10 cellular contexts compared by ENCODE assay signal in the genomic region with DNA sequence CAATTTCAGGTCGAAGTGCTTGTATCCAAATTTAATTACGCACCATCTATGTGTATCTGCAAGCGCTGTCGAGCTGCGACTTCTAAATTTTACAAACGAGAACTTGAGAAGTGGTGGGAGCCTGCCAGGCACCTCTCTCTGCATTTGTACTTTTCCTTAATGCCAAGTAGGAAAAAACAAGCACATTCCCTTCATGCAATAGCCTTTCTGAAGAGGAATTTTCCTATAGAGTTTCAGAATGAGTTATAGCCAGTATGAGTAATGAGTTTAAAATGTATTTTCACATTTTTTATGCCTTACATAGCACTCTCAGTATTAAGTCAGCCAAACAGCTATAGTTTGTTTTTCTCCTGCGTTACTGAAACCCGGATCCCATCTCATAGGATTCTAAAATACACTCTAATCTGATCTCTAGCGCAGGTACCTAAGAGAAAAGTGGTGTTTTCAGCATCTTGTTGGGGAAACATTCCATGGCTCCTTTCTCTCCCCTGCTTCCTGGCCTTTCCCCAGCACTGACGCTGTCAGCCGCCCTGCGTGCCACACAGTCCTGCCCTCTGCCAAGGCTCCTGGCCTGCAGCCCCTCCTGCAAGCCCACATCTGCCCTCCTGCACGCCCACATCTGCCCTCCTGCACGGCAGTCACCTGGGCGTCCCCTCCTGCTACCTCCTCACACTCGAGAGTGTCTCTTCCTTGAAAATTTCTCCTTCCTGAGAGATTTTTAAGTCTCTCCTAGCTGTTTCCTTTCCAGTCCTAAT.
DNase-seq lines count a peak whose midpoint lies in the region; ATAC-seq and TF ChIP-seq lines count a peak whose summit lies in the region.
"Had no signal": no experiment of that assay in that cellular context is flagged by ENCODE, and none has a peak within 500 bp of the region (broad histone marks: within the 10 kb centered on the region; RNA-seq: fewer than 3 reads in every experiment).

No MANE protein-coding gene starts in this region.

- H3K36me3 ChIP-seq in breast epithelium (no peaks in the 10 kb centered on the region), thymus (ENCODE audit: control insufficient read depth, insufficient read depth) (no peaks in the 10 kb centered on the region)

- no peak overlapping the region for H3K4me3 ChIP-seq in breast epithelium
- no peak overlapping the region for H3K4me3 ChIP-seq in thymus (ENCODE audit: low read length)

- H3K27ac ChIP-seq in breast epithelium = peak overlapping the region; percentile 42 to 63
- peak overlapping the region; percentile 52 for H3K27ac ChIP-seq in thymus (ENCODE audit: low read depth)

- DNase-seq in HT1080 (ENCODE audit: low read depth) = peak; percentile 91
- no peak for DNase-seq in breast epithelium (ENCODE audit: low spot score in 2 of 2)
- peak; percentile 79 for DNase-seq in kidney glomerular epithelial cell (lab: John Stamatoyannopoulos, UW)
- no peak for DNase-seq in NCI-H1436 (lab: John Stamatoyannopoulos, UW)
- DNase-seq: activated CD4-positive, CD25-positive, alpha-beta regulatory T cell treated with anti-CD3 and anti-CD28 coated beads, Interleukin-2, amount 50 U/mL, for 72 hours; NCI-H2029 had no signal

- ATAC-seq in HG03280 (IDR thresholded peaks at IDR 0.05; ENCODE audit: unreplicated experiment) (no peak), HG03196 (IDR thresholded peaks at IDR 0.05; ENCODE audit: unreplicated experiment) (no peak), GM19455 (IDR thresholded peaks at IDR 0.05; ENCODE audit: unreplicated experiment) (no peak)

- no peak for TF ChIP-seq CTCF in breast epithelium (IDR thresholded peaks at IDR 0.05)

- TF ChIP-seq POLR2A in breast epithelium (IDR thresholded peaks at IDR 0.05) = no peak

- WGBS in thymus = 88% methylated on average over 16 of the region's 16 CpGs

- H3K27me3 ChIP-seq in breast epithelium = no peaks in the 10 kb centered on the region
- no peaks in the 10 kb centered on the region for H3K27me3 ChIP-seq in thymus (ENCODE audit: control insufficient read depth, insufficient read depth)

- H3K4me1 ChIP-seq in breast epithelium (no peaks in the 10 kb centered on the region), thymus (ENCODE audit: control insufficient read depth, insufficient read depth, low read length) (no peaks in the 10 kb centered on the region)

- intact Hi-C loops in breast epithelium (cut with DNase I; ENCODE audit: low total_unique reads) = no loop called here

- H3K9me3 ChIP-seq in breast epithelium (no peaks in the 10 kb centered on the region), thymus (ENCODE audit: control insufficient read depth) (no peaks in the 10 kb centered on the region)

Comparison
In these comparisons a context has a peak if more than half of its experiments do, and no peak if none do; other contexts are left out.
1. DNase-seq: peak in HT1080 (single experiment) and kidney glomerular epithelial cell (single experiment); none in breast epithelium (0 of 2) and NCI-H1436 (single experiment).